In the genomic region with DNA sequence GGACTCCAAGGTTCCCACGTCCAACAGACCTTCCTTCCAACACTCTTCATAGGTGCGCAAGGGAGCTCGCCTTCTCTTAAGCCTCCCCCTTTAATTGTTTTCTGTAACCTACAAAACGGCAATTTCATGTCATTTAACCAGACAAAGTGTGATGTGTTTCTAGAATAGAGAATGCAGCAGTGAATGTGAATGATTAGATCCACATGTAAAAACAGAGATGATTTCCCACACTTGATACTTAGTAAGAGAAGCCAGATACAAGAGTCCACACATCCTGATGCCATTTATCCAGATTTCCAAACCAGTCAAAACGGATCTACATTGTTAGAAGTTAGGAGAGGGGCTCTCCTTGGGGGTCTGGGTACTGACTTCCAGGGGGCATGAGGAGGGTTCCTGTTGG, we compare ENCODE assay signal across 15 cellular contexts.
DNase-seq lines count a peak whose midpoint lies in the region; ATAC-seq and TF ChIP-seq lines count a peak whose summit lies in the region.
"Had no signal": no experiment of that assay in that cellular context is flagged by ENCODE, and none has a peak within 500 bp of the region (broad histone marks: within the 10 kb centered on the region; RNA-seq: fewer than 3 reads in every experiment).

No MANE protein-coding gene starts in this region.

- H3K4me1 Mint-ChIP-seq in activated naive CD4-positive, alpha-beta T cell treated with anti-CD3 and anti-CD28 coated beads, Interleukin-2, amount 10 ng/mL, durations not matched to agents 7 days and 5 days, result peaks cover 47% of the 10 kb centered on the region
- H3K4me1 Mint-ChIP-seq in activated naive CD8-positive, alpha-beta T cell treated with anti-CD3 and anti-CD28 coated beads for 36 hours, result peaks cover 85% of the 10 kb centered on the region

- H3K4me1 ChIP-seq in transverse colon (peaks cover 4 to 40% (median 25%) of the 10 kb centered on the region in 4 donors), lower lobe of right lung (peaks cover 24% of the 10 kb centered on the region), left ventricle myocardium inferior (peaks cover 3% of the 10 kb centered on the region)
- H3K4me1 ChIP-seq: suprapubic skin had no signal

- peaks cover 0 to 5% of the 10 kb centered on the region in 2 donors for H3K9me3 Mint-ChIP-seq in activated naive CD4-positive, alpha-beta T cell treated with anti-CD3 and anti-CD28 coated beads, Interleukin-2, amount 50 U/mL, for 72 hours
- H3K9me3 Mint-ChIP-seq in activated naive CD4-positive, alpha-beta T cell treated with anti-CD3 and anti-CD28 coated beads, Interleukin-2, amount 10 ng/mL, durations not matched to agents 7 days and 5 days, result no peaks in the 10 kb centered on the region
- H3K9me3 Mint-ChIP-seq in activated naive CD8-positive, alpha-beta T cell treated with anti-CD3 and anti-CD28 coated beads for 36 hours, result peaks cover 5% of the 10 kb centered on the region

- TF ChIP-seq CTCF in transverse colon (IDR thresholded peaks at IDR 0.05) (no peak), lower lobe of right lung (IDR thresholded peaks at IDR 0.05) (no peak), left ventricle myocardium inferior (IDR thresholded peaks at IDR 0.05; ENCODE audit: borderline replicate concordance) (no peak)

- H3K36me3 Mint-ChIP-seq in activated naive CD4-positive, alpha-beta T cell treated with anti-CD3 and anti-CD28 coated beads, Interleukin-2, amount 50 U/mL, for 72 hours, result peaks cover 10 to 12% of the 10 kb centered on the region in 2 donors
- no peaks in the 10 kb centered on the region for H3K36me3 Mint-ChIP-seq in activated naive CD4-positive, alpha-beta T cell treated with anti-CD3 and anti-CD28 coated beads, Interleukin-2, amount 10 ng/mL, durations not matched to agents 7 days and 5 days
- peaks cover 6% of the 10 kb centered on the region for H3K36me3 Mint-ChIP-seq in activated naive CD8-positive, alpha-beta T cell treated with anti-CD3 and anti-CD28 coated beads for 36 hours

- no peak for DNase-seq in activated naive CD4-positive, alpha-beta T cell treated with anti-CD3 and anti-CD28 coated beads, Interleukin-2, amount 50 U/mL, for 72 hours (ENCODE audit: low spot score in 2 of 2)
- no peak for DNase-seq in activated naive CD4-positive, alpha-beta T cell treated with anti-CD3 and anti-CD28 coated beads, Interleukin-2, amount 10 ng/mL, durations not matched to agents 7 days and 5 days
- no peak for DNase-seq in activated naive CD8-positive, alpha-beta T cell treated with anti-CD3 and anti-CD28 coated beads for 36 hours
- DNase-seq in transverse colon (peak; percentile 1), lower lobe of right lung (no peak), left ventricle myocardium inferior (no peak)
- DNase-seq in activated CD4-positive, alpha-beta T cell treated with anti-CD3 and anti-CD28 coated beads for 1 hour, result no peak
- DNase-seq: foreskin fibroblast, mucosa of descending colon, NCI-H2029 treated with DMSO at 0.1 percent for 48 hours, NCI-H510A treated with DMSO at 0.1 percent for 48 hours, occipital lobe, SIG-M5 had no signal

- H3K9me3 ChIP-seq in transverse colon (no peaks in the 10 kb centered on the region), lower lobe of right lung (no peaks in the 10 kb centered on the region), left ventricle myocardium inferior (replicated peaks) (no peaks in the 10 kb centered on the region)
- H3K9me3 ChIP-seq: mucosa of descending colon, suprapubic skin had no signal

- no peak overlapping the region for H3K27ac ChIP-seq in transverse colon
- no peak overlapping the region for H3K27ac ChIP-seq in lower lobe of right lung
- no peak overlapping the region for H3K27ac ChIP-seq in left ventricle myocardium inferior (replicated peaks)
- H3K27ac ChIP-seq: suprapubic skin had no signal

- in situ Hi-C loops in transverse colon (cut with MboI; ENCODE audit: low pct_ligation_motif_present in 1 of 4, low pct_unique_long_range_greater_than_20kb in 1 of 4, low sequenced_read_pairs in 3 of 4), result loop anchor here (5.0 to 10.0 kb wide), 2 partner anchors 164 to 166 kb away; no protein-coding TSS in a partner anchor

- peaks cover 9% of the 10 kb centered on the region for H3K27me3 Mint-ChIP-seq in activated naive CD4-positive, alpha-beta T cell treated with anti-CD3 and anti-CD28 coated beads, Interleukin-2, amount 10 ng/mL, durations not matched to agents 7 days and 5 days
- no peaks in the 10 kb centered on the region for H3K27me3 Mint-ChIP-seq in activated naive CD8-positive, alpha-beta T cell treated with anti-CD3 and anti-CD28 coated beads for 36 hours

- CTCF ChIA-PET in activated naive CD4-positive, alpha-beta T cell treated with anti-CD3 and anti-CD28 coated beads, Interleukin-2, amount 10 ng/mL, durations not matched to agents 7 days and 5 days (lab: Charles Lee), result interaction anchor here (0.7 to 8.3 kb wide), 11 partner anchors 10 to 187 kb away, joined by 3 to 234 read pairs (median 4); no protein-coding TSS in a partner anchor

- no peak for TF ChIP-seq EP300 in transverse colon (IDR thresholded peaks at IDR 0.05; ENCODE audit: low read depth)

- intact Hi-C loops in transverse colon (cut with DNase I; ENCODE audit: low total_unique reads), result loop anchor here (5.0 kb wide), 1 partner anchor 166 kb away; no protein-coding TSS in a partner anchor
- intact Hi-C loops in lower lobe of right lung (cut with DNase I), result loop anchor here (10.0 kb wide), 1 partner anchor 164 kb away; no protein-coding TSS in a partner anchor
- intact Hi-C loops in left ventricle myocardium inferior (cut with micrococcal nuclease), result no loop called here

- peak overlapping the region; percentile 89 to 99 for H3K27ac Mint-ChIP-seq in activated naive CD4-positive, alpha-beta T cell treated with anti-CD3 and anti-CD28 coated beads, Interleukin-2, amount 50 U/mL, for 72 hours
- H3K27ac Mint-ChIP-seq in activated naive CD4-positive, alpha-beta T cell treated with anti-CD3 and anti-CD28 coated beads, Interleukin-2, amount 10 ng/mL, durations not matched to agents 7 days and 5 days, result no peak overlapping the region
- peak overlapping the region; percentile 98 for H3K27ac Mint-ChIP-seq in activated naive CD8-positive, alpha-beta T cell treated with anti-CD3 and anti-CD28 coated beads for 36 hours

- peak; percentile 25 to 59 for ATAC-seq in activated naive CD4-positive, alpha-beta T cell treated with anti-CD3 and anti-CD28 coated beads, Interleukin-2, amount 50 U/mL, for 72 hours
- ATAC-seq in HG03378 (IDR thresholded peaks at IDR 0.05; ENCODE audit: unreplicated experiment) (peak; percentile 3), lower lobe of right lung (no peak)

- H3K4me3 ChIP-seq in transverse colon (no peak overlapping the region), lower lobe of right lung (no peak overlapping the region), left ventricle myocardium inferior (no peak overlapping the region)
- H3K4me3 ChIP-seq: mucosa of descending colon, suprapubic skin had no signal

- peaks cover 6% of the 10 kb centered on the region for H3K27me3 ChIP-seq in transverse colon
- H3K27me3 ChIP-seq in lower lobe of right lung (ENCODE audit: low read depth), result peaks cover 20% of the 10 kb centered on the region
- peaks cover 98% of the 10 kb centered on the region for H3K27me3 ChIP-seq in left ventricle myocardium inferior (ENCODE audit: low read depth)

- WGBS in transverse colon (ENCODE audit: low coverage in 1 of 2), 2 donors, result 86 to 100% methylated on average over 4 to 5 of the region's 5 CpGs

- no peak for TF ChIP-seq POLR2A in transverse colon (IDR thresholded peaks at IDR 0.05)

- H3K36me3 ChIP-seq in transverse colon (no peaks in the 10 kb centered on the region), lower lobe of right lung (no peaks in the 10 kb centered on the region), left ventricle myocardium inferior (no peaks in the 10 kb centered on the region)
- H3K36me3 ChIP-seq: suprapubic skin had no signal

- H3K4me3 Mint-ChIP-seq in activated naive CD4-positive, alpha-beta T cell treated with anti-CD3 and anti-CD28 coated beads, Interleukin-2, amount 10 ng/mL, durations not matched to agents 7 days and 5 days, result no peak overlapping the region
- H3K4me3 Mint-ChIP-seq in activated naive CD8-positive, alpha-beta T cell treated with anti-CD3 and anti-CD28 coated beads for 36 hours, result peak overlapping the region; percentile 9

Comparison
In these comparisons a context has a peak if more than half of its experiments do, and no peak if none do; other contexts are left out.
1. ATAC-seq: peak in activated naive CD4-positive, alpha-beta T cell treated with anti-CD3 and anti-CD28 coated beads, Interleukin-2, amount 50 U/mL, for 72 hours (2 of 2) and HG03378 (single experiment); none in lower lobe of right lung (0 of 2).